ENCODE assay signal across 18 cellular contexts in the genomic region with DNA sequence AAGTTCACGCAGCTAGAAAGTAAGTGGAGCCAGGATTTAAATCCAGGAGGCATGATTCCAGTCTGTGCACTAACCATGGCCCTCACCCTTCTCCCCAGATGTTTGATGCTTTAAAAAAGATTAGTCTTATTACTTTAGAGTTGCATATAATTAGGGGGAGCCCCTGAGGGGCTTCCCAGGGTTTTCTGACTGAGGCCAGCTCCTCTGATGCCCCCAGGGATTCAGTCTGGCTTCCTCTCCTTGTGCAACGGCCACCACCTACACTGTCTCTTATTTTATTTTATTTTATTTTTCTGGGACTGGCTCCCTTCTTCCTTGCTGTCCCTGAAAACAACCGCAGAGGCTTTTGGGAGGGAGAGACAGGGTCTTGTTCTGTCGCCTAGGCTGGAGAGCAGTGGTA. TPM values are rescaled to one million over a fixed set of nuclear protein-coding genes. Genes with fewer than 3 reads are reported as not detected.
DNase-seq lines count a peak whose midpoint lies in the region; TF ChIP-seq lines count a peak whose summit lies in the region.
"Had no signal": no experiment of that assay in that cellular context is flagged by ENCODE, and none has a peak within 500 bp of the region (broad histone marks: within the 10 kb centered on the region; RNA-seq: fewer than 3 reads in every experiment).

No MANE protein-coding gene starts in this region.

- in situ Hi-C loops in GM13976 (cut with MboI; ENCODE audit: low sequenced_read_pairs, unreplicated experiment) = no loop called here

- H3K4me3 ChIP-seq in adipocyte (ENCODE audit: low read length) = no peak overlapping the region
- no peak overlapping the region for H3K4me3 ChIP-seq in subcutaneous abdominal adipose tissue (ENCODE audit: low read depth in 1 of 5, low read length in 5 of 5)

- H3K36me3 ChIP-seq in adipocyte (ENCODE audit: control insufficient read depth, insufficient read depth, low read length, severe bottlenecking) = peaks cover 48% of the 10 kb centered on the region
- peaks cover 0 to 44% (median 16%) of the 10 kb centered on the region in 5 donors for H3K36me3 ChIP-seq in subcutaneous abdominal adipose tissue (ENCODE audit: control insufficient read depth in 5 of 5, insufficient read depth in 5 of 5, low read length in 5 of 5)
- H3K36me3 ChIP-seq: BE2C had no signal

- no peak overlapping the region for H3K4me3 Mint-ChIP-seq in activated T-helper 1 cell treated with anti-CD3 and anti-CD28 coated beads, Interleukin-12 subunit alpha, Interleukin-12 subunit beta, Interleukin-2, Interleukin-4 antibody, amounts not matched to agents 30 ng/mL and 10 ng/mL and 1 ng/mL, durations not matched to agents 14 hours and 24 hours and 36 hours
- H3K4me3 Mint-ChIP-seq: CD14-positive monocyte; CD4-positive, alpha-beta memory T cell; H9 had no signal

- no peak for TF ChIP-seq CTCF in GM13976 (IDR thresholded peaks at IDR 0.05; ENCODE audit: borderline replicate concordance, control extremely low read depth, extremely low read depth, insufficient read depth, missing control alignments)

- no peaks in the 10 kb centered on the region for H3K27me3 ChIP-seq in adipocyte (replicated peaks; ENCODE audit: control insufficient read depth, insufficient read depth, low read length)
- no peaks in the 10 kb centered on the region for H3K27me3 ChIP-seq in subcutaneous abdominal adipose tissue (ENCODE audit: control insufficient read depth in 5 of 5, insufficient read depth in 4 of 5, low read length in 5 of 5)
- H3K27me3 ChIP-seq: BE2C had no signal

- intact Hi-C loops in posterior vena cava (cut with DNase I) = no loop called here
- intact Hi-C loops in activated T-helper 1 cell treated with anti-CD3 and anti-CD28 coated beads, Interleukin-12 subunit alpha, Interleukin-12 subunit beta, Interleukin-2, Interleukin-4 antibody, amounts not matched to agents 30 ng/mL and 10 ng/mL and 1 ng/mL, durations not matched to agents 14 hours and 24 hours and 36 hours (cut with micrococcal nuclease) = no loop called here

- H3K9ac ChIP-seq in adipocyte (ENCODE audit: low read length) = peak overlapping the region; percentile 17
- H3K9ac ChIP-seq in subcutaneous abdominal adipose tissue (ENCODE audit: low read length in 5 of 5) = peak overlapping the region in 1 of 5 donors; percentile 11

- H3K27me3 Mint-ChIP-seq in activated T-helper 1 cell treated with anti-CD3 and anti-CD28 coated beads, Interleukin-12 subunit alpha, Interleukin-12 subunit beta, Interleukin-2, Interleukin-4 antibody, amounts not matched to agents 30 ng/mL and 10 ng/mL and 1 ng/mL, durations not matched to agents 14 hours and 24 hours and 36 hours (ENCODE audit: insufficient read depth) = no peaks in the 10 kb centered on the region
- H3K27me3 Mint-ChIP-seq: CD4-positive, alpha-beta memory T cell had no signal

- H3K27ac ChIP-seq in subcutaneous abdominal adipose tissue (ENCODE audit: low read depth, low read length) = peak overlapping the region; percentile 69

- H3K9me3 ChIP-seq in adipocyte (ENCODE audit: control insufficient read depth, low read length) = no peaks in the 10 kb centered on the region
- H3K9me3 ChIP-seq in subcutaneous abdominal adipose tissue (ENCODE audit: control insufficient read depth in 5 of 5, low read length in 5 of 5) = no peaks in the 10 kb centered on the region
- H3K9me3 ChIP-seq: BE2C had no signal

- no peak overlapping the region for H3K27ac Mint-ChIP-seq in activated T-helper 1 cell treated with anti-CD3 and anti-CD28 coated beads, Interleukin-12 subunit alpha, Interleukin-12 subunit beta, Interleukin-2, Interleukin-4 antibody, amounts not matched to agents 30 ng/mL and 10 ng/mL and 1 ng/mL, durations not matched to agents 14 hours and 24 hours and 36 hours
- H3K27ac Mint-ChIP-seq: H9 had no signal

- peaks cover 5% of the 10 kb centered on the region for H3K4me1 Mint-ChIP-seq in activated T-helper 1 cell treated with anti-CD3 and anti-CD28 coated beads, Interleukin-12 subunit alpha, Interleukin-12 subunit beta, Interleukin-2, Interleukin-4 antibody, amounts not matched to agents 30 ng/mL and 10 ng/mL and 1 ng/mL, durations not matched to agents 14 hours and 24 hours and 36 hours (ENCODE audit: low read depth)
- H3K4me1 Mint-ChIP-seq: CD14-positive monocyte; CD4-positive, alpha-beta memory T cell; H9 had no signal

- H3K4me1 ChIP-seq in adipocyte (ENCODE audit: control insufficient read depth, insufficient read depth, low read length) = peaks cover 34% of the 10 kb centered on the region
- H3K4me1 ChIP-seq in subcutaneous abdominal adipose tissue (ENCODE audit: control insufficient read depth in 5 of 5, insufficient read depth in 5 of 5, low read length in 5 of 5) = peaks cover 0 to 44% (median 31%) of the 10 kb centered on the region in 5 donors

- DNase-seq in GM13976 (ENCODE audit: low spot score) = peak; percentile 10
- no peak for DNase-seq in adipocyte (ENCODE audit: low read depth)
- DNase-seq in posterior vena cava (ENCODE audit: low spot score) = peak; percentile 10
- DNase-seq in activated T-helper 1 cell treated with anti-CD3 and anti-CD28 coated beads, Interleukin-12 subunit alpha, Interleukin-12 subunit beta, Interleukin-2, Interleukin-4 antibody, amounts not matched to agents 30 ng/mL and 10 ng/mL and 1 ng/mL, durations not matched to agents 14 hours and 24 hours and 36 hours (ENCODE audit: low spot score) = no peak
- no peak for DNase-seq in NCI-H1105 (lab: John Stamatoyannopoulos, UW)
- no peak for DNase-seq in NCI-H526 (lab: John Stamatoyannopoulos, UW)
- no peak for DNase-seq in T-helper 2 cell
- DNase-seq: BE2C; Calu3; CD4-positive, alpha-beta memory T cell; DMS79 treated with DMSO at 0.1 percent for 48 hours; GF-D8; GOT3; H9; KG1 had no signal

- no peaks in the 10 kb centered on the region for H3K9me3 Mint-ChIP-seq in activated T-helper 1 cell treated with anti-CD3 and anti-CD28 coated beads, Interleukin-12 subunit alpha, Interleukin-12 subunit beta, Interleukin-2, Interleukin-4 antibody, amounts not matched to agents 30 ng/mL and 10 ng/mL and 1 ng/mL, durations not matched to agents 14 hours and 24 hours and 36 hours
- H3K9me3 Mint-ChIP-seq: CD14-positive monocyte; CD4-positive, alpha-beta memory T cell; H9 had no signal

- H3K36me3 Mint-ChIP-seq in activated T-helper 1 cell treated with anti-CD3 and anti-CD28 coated beads, Interleukin-12 subunit alpha, Interleukin-12 subunit beta, Interleukin-2, Interleukin-4 antibody, amounts not matched to agents 30 ng/mL and 10 ng/mL and 1 ng/mL, durations not matched to agents 14 hours and 24 hours and 36 hours (ENCODE audit: low read depth) = peaks cover 32% of the 10 kb centered on the region

RNA-seq across cellular contexts. Expression of a gene that starts 22.6 kb away (rescaled TPM):
- 10 to 100 TPM; 31.0 to 31.7 TPM for total RNA-seq in posterior vena cava
- 48.5 and 50.8 TPM in 2 replicates for total RNA-seq in activated T-helper 1 cell treated with anti-CD3 and anti-CD28 coated beads, Interleukin-12 subunit alpha, Interleukin-12 subunit beta, Interleukin-2, Interleukin-4 antibody, amounts not matched to agents 30 ng/mL and 10 ng/mL and 1 ng/mL, durations not matched to agents 14 hours and 24 hours and 36 hours

RNA-seq across cellular contexts. Expression of a gene that starts 24.1 kb away (rescaled TPM):
- 1 to 10 TPM; 5.1 to 5.7 TPM for total RNA-seq in posterior vena cava
- total RNA-seq in activated T-helper 1 cell treated with anti-CD3 and anti-CD28 coated beads, Interleukin-12 subunit alpha, Interleukin-12 subunit beta, Interleukin-2, Interleukin-4 antibody, amounts not matched to agents 30 ng/mL and 10 ng/mL and 1 ng/mL, durations not matched to agents 14 hours and 24 hours and 36 hours = 0.51 TPM in 1 of 2 replicates, not detected in the other
- total RNA-seq: A172 had no signal

RNA-seq across cellular contexts. Expression of a gene that starts 36.7 kb away (rescaled TPM):
- 10 to 100 TPM; 34.7 to 39.6 TPM for total RNA-seq in posterior vena cava
- 39.9 and 42.4 TPM in 2 replicates for total RNA-seq in activated T-helper 1 cell treated with anti-CD3 and anti-CD28 coated beads, Interleukin-12 subunit alpha, Interleukin-12 subunit beta, Interleukin-2, Interleukin-4 antibody, amounts not matched to agents 30 ng/mL and 10 ng/mL and 1 ng/mL, durations not matched to agents 14 hours and 24 hours and 36 hours

RNA-seq across cellular contexts. Expression of a gene that starts 43.8 kb away (rescaled TPM):
- 100 to 1,000 TPM in 1 of 2 donors, 10 to 100 TPM in 1; 79.5 to 122 TPM for total RNA-seq in posterior vena cava
- total RNA-seq in activated T-helper 1 cell treated with anti-CD3 and anti-CD28 coated beads, Interleukin-12 subunit alpha, Interleukin-12 subunit beta, Interleukin-2, Interleukin-4 antibody, amounts not matched to agents 30 ng/mL and 10 ng/mL and 1 ng/mL, durations not matched to agents 14 hours and 24 hours and 36 hours = 21.5 and 21.8 TPM in 2 replicates

Comparison
In these comparisons a context has a peak if more than half of its experiments do, and no peak if none do; other contexts are left out.
1. DNase-seq: peak in GM13976 (single experiment) and posterior vena cava (single experiment); none in adipocyte (single experiment), activated T-helper 1 cell treated with anti-CD3 and anti-CD28 coated beads, Interleukin-12 subunit alpha, Interleukin-12 subunit beta, Interleukin-2, Interleukin-4 antibody, amounts not matched to agents 30 ng/mL and 10 ng/mL and 1 ng/mL, durations not matched to agents 14 hours and 24 hours and 36 hours (single experiment), NCI-H1105 (single experiment), NCI-H526 (0 of 2) and T-helper 2 cell (0 of 5).